Comparison of ENCODE assay signal across 8 cellular contexts in genomic region chr17:47649972-47650524, GRCh38.
DNase-seq lines count a peak whose midpoint lies in the region; ATAC-seq and TF ChIP-seq lines count a peak whose summit lies in the region.

No MANE protein-coding gene starts in this region.

- no peak overlapping the region for H3K9ac ChIP-seq in muscle layer of colon (ENCODE audit: low read length)

- peaks cover 44% of the 10 kb centered on the region for H3K36me3 ChIP-seq in RWPE2 (ENCODE audit: low read depth)
- H3K36me3 ChIP-seq in muscle layer of colon (ENCODE audit: insufficient read depth, low read length): peaks cover 27% of the 10 kb centered on the region

- H3K27ac ChIP-seq in RWPE2 (ENCODE audit: poor library complexity, severe bottlenecking) (peak overlapping the region; percentile 85), cingulate gyrus (ENCODE audit: low read depth, low read length) (peak overlapping the region; percentile 57), muscle layer of colon (ENCODE audit: low read depth, low read length) (peak overlapping the region; percentile 85)

- no peak for DNase-seq in AG04449 (ENCODE audit: low read depth, low spot score)
- peak; percentile 76 for DNase-seq in RWPE2 (ENCODE audit: low spot score)
- no peak for DNase-seq in GM19240 (ENCODE audit: insufficient read length, low spot score)
- DNase-seq in RPMI8226: no peak

- TF ChIP-seq CTCF in AG04449 (IDR thresholded peaks at IDR 0.05; ENCODE audit: insufficient read depth, low read length, missing control alignments) (no peak), RWPE2 (IDR thresholded peaks at IDR 0.05; ENCODE audit: poor library complexity, severe bottlenecking) (no peak)

- H3K9me3 ChIP-seq in RWPE2 (ENCODE audit: severe bottlenecking) (no peaks in the 10 kb centered on the region), muscle layer of colon (ENCODE audit: low read length) (no peaks in the 10 kb centered on the region)

- H3K4me1 ChIP-seq in RWPE2 (ENCODE audit: insufficient read depth, poor library complexity, severe bottlenecking) (peaks cover 22% of the 10 kb centered on the region), muscle layer of colon (ENCODE audit: insufficient read depth, low read length) (peaks cover 10% of the 10 kb centered on the region)

- POLR2A ChIA-PET in AG04449 (lab: Yijun Ruan, JAX): interaction anchor here (0.7 to 1.6 kb wide), 6 partner anchors 10 to 35 kb away, joined by 3 to 9 read pairs (median 3); no protein-coding TSS in a partner anchor

- peak overlapping the region; percentile 76 for H3K4me3 ChIP-seq in AG04449 (ENCODE audit: low read depth, low read length)
- H3K4me3 ChIP-seq in RWPE2 (ENCODE audit: severe bottlenecking): peak overlapping the region; percentile 81
- peak overlapping the region; percentile 37 to 84 for H3K4me3 ChIP-seq in muscle layer of colon (ENCODE audit: low read depth in 1 of 2, low read length in 2 of 2)

- CTCF ChIA-PET in AG04449 (lab: Yijun Ruan, JAX): interaction anchor here (0.6 to 7.8 kb wide), 4 partner anchors 14 to 34 kb away, joined by 4 to 115 read pairs (median 6); no protein-coding TSS in a partner anchor

- peak; percentile 3 for ATAC-seq in GM21360 (IDR thresholded peaks at IDR 0.05; ENCODE audit: unreplicated experiment)
- peak; percentile 0 for ATAC-seq in RWPE2 (ENCODE audit: low read depth)
- ATAC-seq in GM21381 (IDR thresholded peaks at IDR 0.05; ENCODE audit: unreplicated experiment): no peak

- H3K27me3 ChIP-seq in RWPE2 (ENCODE audit: insufficient read depth, poor library complexity, severe bottlenecking) (no peaks in the 10 kb centered on the region), muscle layer of colon (ENCODE audit: control insufficient read depth in 1 of 2, insufficient read depth in 2 of 2, low read length in 2 of 2) (no peaks in the 10 kb centered on the region)
